Comparison of ENCODE assay signal across 11 cellular contexts in the genomic region with DNA sequence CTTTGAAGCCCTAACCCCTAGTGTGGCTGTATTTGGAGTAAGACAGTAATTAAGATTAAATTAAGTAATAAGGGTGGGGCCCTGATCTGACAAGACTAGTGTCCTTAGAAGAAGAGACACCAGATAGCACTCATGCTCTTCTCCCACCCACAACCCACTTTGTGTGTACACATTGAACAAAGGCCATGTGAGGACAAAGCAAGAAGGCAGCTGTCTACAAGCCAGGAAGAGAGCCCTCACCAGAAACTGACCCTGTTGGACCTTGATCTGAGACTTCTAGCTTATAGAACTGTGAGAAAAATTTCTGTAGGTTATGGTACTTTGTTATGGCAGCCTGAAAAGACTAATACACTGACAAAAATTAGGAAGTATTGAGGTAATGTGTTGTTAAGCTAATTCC.
"Had no signal": no experiment of that assay in that cellular context is flagged by ENCODE, and none has a peak within 500 bp of the region (broad histone marks: within the 10 kb centered on the region; RNA-seq: fewer than 3 reads in every experiment).

No MANE protein-coding gene starts in this region.

- H3K9me3 Mint-ChIP-seq: GM23338, H9, HFFc6 had no signal

- H3K4me3 Mint-ChIP-seq: GM23338, H9, HFFc6 had no signal

- H3K4me1 ChIP-seq: HAP-1 had no signal

- ATAC-seq: GM23338, HCT116 had no signal

- H3K9me3 ChIP-seq: HAP-1 had no signal

- H3K27ac ChIP-seq: GM23248 had no signal

- FAIRE-seq: H1, H54 had no signal

- H3K4me3 ChIP-seq: GM23248, GM23338, HAP-1 had no signal

- H3K27ac Mint-ChIP-seq: GM23338, H9, HFFc6 had no signal

- H2AFZ ChIP-seq: GM23248, GM23338 had no signal

- H3K9ac ChIP-seq: GM23248 had no signal

- H3K36me3 ChIP-seq: HAP-1 had no signal

- DNase-seq: GM23248, GOT3, H7, H9, HCEC 1CT, HFFc6 had no signal

- H3K4me2 ChIP-seq: GM23338 had no signal
